ENCODE assay signal across 22 cellular contexts in the genomic region with DNA sequence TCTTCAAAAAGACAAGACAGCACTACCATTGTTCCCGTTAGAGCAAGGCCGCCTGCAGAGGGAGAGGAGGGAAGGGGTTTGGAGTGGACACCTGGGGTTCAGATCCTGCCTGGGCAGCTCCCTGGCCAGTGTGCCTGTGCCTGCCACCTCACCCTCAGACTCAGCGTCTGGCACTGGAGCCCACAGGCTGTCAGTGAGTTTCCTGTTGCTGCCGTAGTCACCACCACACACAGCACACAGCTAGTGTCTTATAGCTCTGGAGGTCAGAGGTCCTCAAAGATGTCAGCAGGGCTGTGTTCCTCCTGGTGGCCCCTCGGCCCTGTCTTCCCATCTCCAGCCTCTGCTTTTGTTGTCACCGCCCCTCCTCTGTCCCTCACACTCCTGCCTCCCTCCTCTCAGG.
"Had no signal": no experiment of that assay in that cellular context is flagged by ENCODE, and none has a peak within 500 bp of the region (broad histone marks: within the 10 kb centered on the region; RNA-seq: fewer than 3 reads in every experiment).

No MANE protein-coding gene starts in this region.

- ATAC-seq: activated CD8-positive, alpha-beta T cell treated with anti-CD3 and anti-CD28 coated beads for 36 hours; activated T-helper 17 cell treated with anti-CD3 and anti-CD28 coated beads, Interleukin-2, amount 50 U/mL, for 72 hours; foreskin keratinocyte; left lung; naive thymus-derived CD8-positive, alpha-beta T cell had no signal

- H3K27me3 ChIP-seq: cardiac muscle cell, foreskin keratinocyte, tibial nerve had no signal

- H3K9me3 Mint-ChIP-seq: activated CD8-positive, alpha-beta T cell treated with anti-CD3 and anti-CD28 coated beads for 36 hours; activated naive CD8-positive, alpha-beta T cell treated with anti-CD3 and anti-CD28 coated beads for 36 hours; activated T-helper 17 cell treated with anti-CD3 and anti-CD28 coated beads, Interleukin-2, amount 50 U/mL, for 72 hours; memory B cell; naive thymus-derived CD8-positive, alpha-beta T cell; stimulated activated naive CD8-positive, alpha-beta T cell treated with anti-CD3 and anti-CD28 coated beads, Interleukin-15, Interleukin-2, amounts not matched to agents 100 ng/mL and 50 ng/mL, for 24 hours; T-helper 2 cell treated with Interferon-gamma antibody and Interleukin-4, amounts not matched to agents 5 μg/mL and 100 μg/mL, for 36 hours had no signal

- H3K4me3 Mint-ChIP-seq: activated CD8-positive, alpha-beta T cell treated with anti-CD3 and anti-CD28 coated beads for 36 hours; activated naive CD8-positive, alpha-beta T cell treated with anti-CD3 and anti-CD28 coated beads for 36 hours; activated T-helper 17 cell treated with anti-CD3 and anti-CD28 coated beads, Interleukin-2, amount 50 U/mL, for 72 hours; memory B cell; naive thymus-derived CD8-positive, alpha-beta T cell; stimulated activated naive CD8-positive, alpha-beta T cell treated with anti-CD3 and anti-CD28 coated beads, Interleukin-15, Interleukin-2, amounts not matched to agents 100 ng/mL and 50 ng/mL, for 24 hours; T-helper 2 cell treated with Interferon-gamma antibody and Interleukin-4, amounts not matched to agents 5 μg/mL and 100 μg/mL, for 36 hours had no signal

- H3K36me3 Mint-ChIP-seq: memory B cell; naive thymus-derived CD8-positive, alpha-beta T cell had no signal

- H3K4me3 ChIP-seq: cardiac muscle cell, left lung, tibial nerve had no signal

- H3K4me1 ChIP-seq: foreskin keratinocyte, left lung had no signal

- DNase-seq: activated CD4-positive, alpha-beta T cell treated with anti-CD3 and anti-CD28 coated beads for 48 hours; activated CD4-positive, CD25-positive, alpha-beta regulatory T cell; activated CD8-positive, alpha-beta T cell treated with anti-CD3 and anti-CD28 coated beads for 36 hours; activated naive CD4-positive, alpha-beta T cell; activated naive CD8-positive, alpha-beta T cell treated with anti-CD3 and anti-CD28 coated beads for 36 hours; activated T-cell treated with anti-CD3 and anti-CD28 coated beads, Interleukin-2, amount 50 U/mL, for 1 hour; amniotic stem cell; dermis blood vessel endothelial cell; effector memory CD4-positive, alpha-beta T cell; foreskin keratinocyte; glutamatergic neuron; hippocampal formation; occipital lobe; stimulated activated CD8-positive, alpha-beta memory T cell treated with anti-CD3 and anti-CD28 coated beads, Interleukin-4, amount 100 ng/mL, for 48 hours had no signal

- H3K27ac Mint-ChIP-seq: activated CD8-positive, alpha-beta T cell treated with anti-CD3 and anti-CD28 coated beads for 36 hours; activated naive CD8-positive, alpha-beta T cell treated with anti-CD3 and anti-CD28 coated beads for 36 hours; activated T-helper 17 cell treated with anti-CD3 and anti-CD28 coated beads, Interleukin-2, amount 50 U/mL, for 72 hours; memory B cell; stimulated activated naive CD8-positive, alpha-beta T cell treated with anti-CD3 and anti-CD28 coated beads, Interleukin-15, Interleukin-2, amounts not matched to agents 100 ng/mL and 50 ng/mL, for 24 hours; T-helper 2 cell treated with Interferon-gamma antibody and Interleukin-4, amounts not matched to agents 5 μg/mL and 100 μg/mL, for 36 hours had no signal

- H3K27ac ChIP-seq: cardiac muscle cell, foreskin keratinocyte, left lung, tibial nerve had no signal

- H3K4me1 Mint-ChIP-seq: activated T-helper 17 cell treated with anti-CD3 and anti-CD28 coated beads, Interleukin-2, amount 50 U/mL, for 72 hours; memory B cell; naive thymus-derived CD8-positive, alpha-beta T cell had no signal

- H3K9me3 ChIP-seq: left lung, tibial nerve had no signal
